ENCODE assay signal across 18 cellular contexts in the genomic region with DNA sequence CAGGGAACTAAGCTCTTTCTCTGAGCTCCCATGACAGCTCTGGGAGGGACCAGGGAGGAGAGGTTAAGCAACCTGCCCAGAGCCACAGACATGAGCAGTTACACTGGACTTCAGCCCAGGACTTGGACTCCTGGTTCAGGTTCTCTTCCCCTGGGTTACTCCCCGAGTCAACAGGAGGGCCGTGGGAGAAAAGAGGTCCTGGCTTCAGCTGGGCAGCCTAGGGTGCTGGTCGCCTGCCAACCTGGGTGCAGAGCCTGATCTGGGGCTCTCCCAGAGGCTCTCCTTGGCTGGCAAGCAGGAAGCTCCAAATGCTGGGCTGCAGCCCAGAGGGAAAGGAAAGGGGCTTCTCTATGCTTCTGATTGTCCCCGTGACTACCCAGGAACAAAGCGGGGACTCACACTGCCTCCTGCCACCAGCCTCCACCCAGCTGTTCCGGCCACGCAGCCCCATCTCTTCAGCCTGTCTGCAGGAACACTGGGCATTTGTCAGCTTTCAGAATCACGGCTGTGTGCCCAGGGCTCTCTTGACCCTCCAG.
DNase-seq lines count a peak whose midpoint lies in the region; ATAC-seq, FAIRE-seq and TF ChIP-seq lines count a peak whose summit lies in the region.
"Had no signal": no experiment of that assay in that cellular context is flagged by ENCODE, and none has a peak within 500 bp of the region (broad histone marks: within the 10 kb centered on the region; RNA-seq: fewer than 3 reads in every experiment).

No MANE protein-coding gene starts in this region.

- H3K9me3 ChIP-seq in liver (ENCODE audit: control insufficient read depth in 4 of 4, low read length in 3 of 4), result no peaks in the 10 kb centered on the region
- H3K9me3 ChIP-seq: HAP-1, tibial artery had no signal

- peaks cover 0 to 13% (median 6%) of the 10 kb centered on the region in 4 donors for H3K4me1 ChIP-seq in liver (ENCODE audit: control insufficient read depth in 4 of 4, insufficient read depth in 4 of 4, low read length in 3 of 4)
- H3K4me1 ChIP-seq: HAP-1 had no signal

- peak overlapping the region in 9 of 59 donors; percentile 2 to 29 (median 10) for H3K4me3 ChIP-seq in dorsolateral prefrontal cortex
- H3K4me3 ChIP-seq in liver (ENCODE audit: low read depth in 1 of 3, low read length in 3 of 3), result no peak overlapping the region
- H3K4me3 ChIP-seq: HAP-1, tibial artery had no signal

- no peak overlapping the region for H3K9ac ChIP-seq in liver (ENCODE audit: low read depth in 1 of 2, low read length in 2 of 2)

- TF ChIP-seq CTCF in dorsolateral prefrontal cortex (IDR thresholded peaks at IDR 0.05 in 54 of 56, conservative IDR thresholded peaks at IDR 0.05 in 2 of 56; ENCODE audit: low read depth in 1 of 56, partially characterized antibody in 56 of 56) (peak in 18 of 56 donors; percentile 6 to 45 (median 18)), liver (IDR thresholded peaks at IDR 0.05; ENCODE audit: low read depth, low read length, missing input control) (no peak)

- intact Hi-C loops in dorsolateral prefrontal cortex (cut with DNase I), result loop anchor here (1.0 to 10.0 kb wide), 8 partner anchors 110 to 262 kb away; no protein-coding TSS in a partner anchor

- TF ChIP-seq RAD21 in liver (IDR thresholded peaks at IDR 0.05), result no peak

- no peaks in the 10 kb centered on the region for H3K27me3 ChIP-seq in dorsolateral prefrontal cortex
- no peaks in the 10 kb centered on the region for H3K27me3 ChIP-seq in liver (ENCODE audit: control insufficient read depth in 4 of 4, insufficient read depth in 4 of 4, low read length in 3 of 4)
- H3K27me3 ChIP-seq: tibial artery had no signal

- peak; percentile 20 for DNase-seq in NCI-H226
- peak; percentile 36 to 97 (median 93) for DNase-seq in dorsolateral prefrontal cortex
- DNase-seq in putamen (ENCODE audit: low spot score), result peak; percentile 97
- DNase-seq in urothelium cell line (ENCODE audit: low spot score), result no peak
- DNase-seq in NCI-H524 (lab: John Stamatoyannopoulos, UW), result no peak
- DNase-seq in COR-L47 (lab: John Stamatoyannopoulos, UW), result no peak
- DNase-seq: activated CD8-positive, alpha-beta T cell treated with anti-CD3 and anti-CD28 coated beads for 36 hours; activated naive CD8-positive, alpha-beta T cell treated with anti-CD3 and anti-CD28 coated beads for 36 hours; activated T-cell treated with anti-CD3 and anti-CD28 coated beads, Interleukin-2, amount 50 U/mL, for 72 hours; effector CD4-positive, alpha-beta T cell; NK-92 treated with Interleukin-12 subunit alpha and Interleukin-12 subunit beta, amount 100 ng/mL, for 24 hours; RPMI8226; SW 1271; WERI-Rb-1 had no signal

- no peak for FAIRE-seq in urothelium cell line (lab: Jason Lieb, UNC)

- no peak for ATAC-seq in HG03045 (IDR thresholded peaks at IDR 0.05; ENCODE audit: unreplicated experiment)
- ATAC-seq: activated CD8-positive, alpha-beta T cell treated with anti-CD3 and anti-CD28 coated beads for 36 hours; activated T-cell treated with anti-CD3 and anti-CD28 coated beads, Interleukin-2, amount 50 U/mL, for 72 hours had no signal

- H3K27ac ChIP-seq in dorsolateral prefrontal cortex, result peak overlapping the region in 53 of 59 donors; percentile 39 to 92 (median 77)
- H3K27ac ChIP-seq in liver (ENCODE audit: low read depth in 1 of 2, low read length in 2 of 2), result no peak overlapping the region
- H3K27ac ChIP-seq: tibial artery, WERI-Rb-1 had no signal

- H3K36me3 ChIP-seq in liver (ENCODE audit: control insufficient read depth in 4 of 4, insufficient read depth in 3 of 4, low read depth in 1 of 4, low read length in 3 of 4), result no peaks in the 10 kb centered on the region
- H3K36me3 ChIP-seq: HAP-1, tibial artery, WERI-Rb-1 had no signal

- 64% methylated on average over 8 of the region's 8 CpGs for WGBS in liver

TF ChIP-seq in liver, 16 proteins besides CTCF, POLR2A, EP300 and RAD21:
- no peak for TF ChIP-seq NR2F2 (IDR thresholded peaks at IDR 0.05)
- TF ChIP-seq HNF4G (IDR thresholded peaks at IDR 0.05), result peak; percentile 91
- TF ChIP-seq EGR1 (IDR thresholded peaks at IDR 0.05; ENCODE audit: low read depth in 2 of 2), result no peak
- TF ChIP-seq RXRA (IDR thresholded peaks at IDR 0.05), result peak; percentile 56 to 59
- peak; percentile 93 to 97 for TF ChIP-seq HNF4A (conservative IDR thresholded peaks at IDR 0.05)
- peak; percentile 29 for TF ChIP-seq SP1 (IDR thresholded peaks at IDR 0.05)
- TF ChIP-seq, protein P1, sequence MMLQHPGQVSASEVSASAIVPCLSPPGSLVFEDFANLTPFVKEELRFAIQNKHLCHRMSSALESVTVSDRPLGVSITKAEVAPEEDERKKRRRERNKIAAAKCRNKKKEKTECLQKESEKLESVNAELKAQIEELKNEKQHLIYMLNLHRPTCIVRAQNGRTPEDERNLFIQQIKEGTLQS (IDR thresholded peaks at IDR 0.05), result no peak

Comparison
In these comparisons a context has a peak if more than half of its experiments do, and no peak if none do; other contexts are left out.
1. DNase-seq: peak in NCI-H226 (single experiment), dorsolateral prefrontal cortex (10 of 10) and putamen (single experiment); none in urothelium cell line (single experiment), NCI-H524 (0 of 2) and COR-L47 (single experiment).
2. H3K27ac ChIP-seq: peak in dorsolateral prefrontal cortex (53 of 59); none in liver (0 of 2).